In the genomic region with DNA sequence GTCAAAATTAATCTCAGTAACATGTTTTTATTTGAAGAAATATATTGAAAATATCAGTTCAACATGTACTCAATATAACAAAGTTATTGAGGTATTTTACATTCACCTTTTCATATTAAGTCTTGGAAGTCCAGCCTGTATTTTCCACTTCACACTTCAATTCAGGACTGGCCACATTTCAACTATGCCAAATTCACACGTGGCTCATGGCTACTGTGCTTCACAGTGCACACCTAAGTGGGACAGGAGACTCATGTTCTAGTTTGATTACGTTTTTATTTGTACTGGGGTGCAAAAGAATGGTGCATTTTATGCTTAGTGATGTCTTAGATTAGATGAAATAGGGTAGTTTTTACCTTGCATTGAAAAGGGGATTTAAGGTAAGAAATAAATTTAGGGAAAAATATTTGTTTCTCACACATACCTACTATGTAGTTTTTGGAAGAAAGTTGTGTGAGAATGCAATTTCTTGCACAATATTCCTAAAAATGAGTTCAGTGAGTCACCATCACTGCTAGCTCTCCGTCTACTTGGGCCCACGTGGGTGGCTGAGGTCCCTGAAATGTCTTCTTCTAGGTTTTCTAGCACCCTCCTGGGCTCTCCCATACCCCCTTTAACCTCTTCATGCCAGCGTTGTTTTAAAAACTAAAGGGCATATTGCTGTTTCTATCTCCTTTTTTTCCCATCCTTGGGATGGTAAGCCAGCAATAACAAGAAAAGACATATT, we compare ENCODE assay signal across 17 cellular contexts.
A peak's percentile ranks its signal among the peaks of the same experiment; 100 is the strongest.
DNase-seq lines count a peak whose midpoint lies in the region; ATAC-seq and TF ChIP-seq lines count a peak whose summit lies in the region.
"Had no signal": no experiment of that assay in that cellular context is flagged by ENCODE, and none has a peak within 500 bp of the region (broad histone marks: within the 10 kb centered on the region; RNA-seq: fewer than 3 reads in every experiment).

No MANE protein-coding gene starts in this region.

- POLR2A ChIA-PET in activated CD4-positive, alpha-beta T cell treated with anti-CD3 and anti-CD28 coated beads for 36 hours (lab: Charles Lee), result no interaction called here

- H3K4me1 ChIP-seq in right cardiac atrium (ENCODE audit: control insufficient read depth, insufficient read depth, low read length), result no peaks in the 10 kb centered on the region
- H3K4me1 ChIP-seq: HAP-1 had no signal

- intact Hi-C loops in activated CD4-positive, alpha-beta T cell treated with anti-CD3 and anti-CD28 coated beads, Interleukin-2, amount 10 ng/mL, durations not matched to agents 24 days and 14 days (cut with micrococcal nuclease), result no loop called here
- intact Hi-C loops in activated CD4-positive, alpha-beta T cell treated with anti-CD3 and anti-CD28 coated beads for 36 hours (cut with DNase I, micrococcal nuclease), result no loop called here
- intact Hi-C loops in right cardiac atrium (cut with DNase I), result no loop called here

- H3K27me3 Mint-ChIP-seq in activated CD4-positive, alpha-beta T cell treated with anti-CD3 and anti-CD28 coated beads, Interleukin-2, amount 10 ng/mL, durations not matched to agents 24 days and 14 days, result no peaks in the 10 kb centered on the region
- H3K27me3 Mint-ChIP-seq in activated CD4-positive, alpha-beta T cell treated with anti-CD3 and anti-CD28 coated beads for 36 hours, result peaks cover 4% of the 10 kb centered on the region
- H3K27me3 Mint-ChIP-seq in chondrocyte (ENCODE audit: low read depth), result no peaks in the 10 kb centered on the region
- no peaks in the 10 kb centered on the region for H3K27me3 Mint-ChIP-seq in osteocyte (ENCODE audit: unreplicated experiment)
- H3K27me3 Mint-ChIP-seq: B cell had no signal

- H3K4me1 Mint-ChIP-seq in activated CD4-positive, alpha-beta T cell treated with anti-CD3 and anti-CD28 coated beads, Interleukin-2, amount 10 ng/mL, durations not matched to agents 24 days and 14 days, result no peaks in the 10 kb centered on the region
- no peaks in the 10 kb centered on the region for H3K4me1 Mint-ChIP-seq in activated CD4-positive, alpha-beta T cell treated with anti-CD3 and anti-CD28 coated beads for 36 hours
- H3K4me1 Mint-ChIP-seq in chondrocyte (ENCODE audit: low read depth) (peaks cover 39% of the 10 kb centered on the region), osteocyte (ENCODE audit: unreplicated experiment) (peaks cover 21% of the 10 kb centered on the region)
- H3K4me1 Mint-ChIP-seq: B cell had no signal

- CTCF ChIA-PET in activated CD4-positive, alpha-beta T cell treated with anti-CD3 and anti-CD28 coated beads for 36 hours (lab: Charles Lee), result no interaction called here

- H3K27me3 ChIP-seq in right cardiac atrium (ENCODE audit: control insufficient read depth, insufficient read depth), result no peaks in the 10 kb centered on the region

- H3K27ac ChIP-seq in right cardiac atrium (ENCODE audit: low read length), result no peak overlapping the region

- H3K27ac Mint-ChIP-seq in activated CD4-positive, alpha-beta T cell treated with anti-CD3 and anti-CD28 coated beads, Interleukin-2, amount 10 ng/mL, durations not matched to agents 24 days and 14 days, result no peak overlapping the region
- no peak overlapping the region for H3K27ac Mint-ChIP-seq in activated CD4-positive, alpha-beta T cell treated with anti-CD3 and anti-CD28 coated beads for 36 hours
- peak overlapping the region; percentile 25 for H3K27ac Mint-ChIP-seq in chondrocyte (ENCODE audit: unreplicated experiment)
- peak overlapping the region; percentile 50 for H3K27ac Mint-ChIP-seq in osteocyte (ENCODE audit: unreplicated experiment)
- H3K27ac Mint-ChIP-seq: B cell; CD4-positive, alpha-beta T cell had no signal

- no peaks in the 10 kb centered on the region for H3K9me3 ChIP-seq in right cardiac atrium (ENCODE audit: control insufficient read depth, low read length)
- H3K9me3 ChIP-seq: HAP-1 had no signal

- no peak overlapping the region for H3K4me3 Mint-ChIP-seq in activated CD4-positive, alpha-beta T cell treated with anti-CD3 and anti-CD28 coated beads, Interleukin-2, amount 10 ng/mL, durations not matched to agents 24 days and 14 days
- H3K4me3 Mint-ChIP-seq in activated CD4-positive, alpha-beta T cell treated with anti-CD3 and anti-CD28 coated beads for 36 hours, result no peak overlapping the region
- H3K4me3 Mint-ChIP-seq in chondrocyte (ENCODE audit: unreplicated experiment) (no peak overlapping the region), osteocyte (ENCODE audit: unreplicated experiment) (no peak overlapping the region)
- H3K4me3 Mint-ChIP-seq: B cell; CD4-positive, alpha-beta T cell had no signal

- no peak for ATAC-seq in activated CD4-positive, alpha-beta T cell treated with anti-CD3 and anti-CD28 coated beads for 36 hours
- ATAC-seq in right cardiac atrium, result no peak
- ATAC-seq: GM12878 had no signal

- no peak overlapping the region for H3K4me3 ChIP-seq in right cardiac atrium (ENCODE audit: low read length)
- H3K4me3 ChIP-seq: GM12878, HAP-1 had no signal

- WGBS in right cardiac atrium, result 65% methylated on average over 5 of the region's 5 CpGs

- no peaks in the 10 kb centered on the region for H3K36me3 Mint-ChIP-seq in activated CD4-positive, alpha-beta T cell treated with anti-CD3 and anti-CD28 coated beads, Interleukin-2, amount 10 ng/mL, durations not matched to agents 24 days and 14 days (ENCODE audit: low read depth)
- H3K36me3 Mint-ChIP-seq in activated CD4-positive, alpha-beta T cell treated with anti-CD3 and anti-CD28 coated beads for 36 hours (ENCODE audit: low read depth), result no peaks in the 10 kb centered on the region
- H3K36me3 Mint-ChIP-seq in chondrocyte (ENCODE audit: low read depth), result peaks cover 20% of the 10 kb centered on the region
- peaks cover 34% of the 10 kb centered on the region for H3K36me3 Mint-ChIP-seq in osteocyte (ENCODE audit: unreplicated experiment)

- peak; percentile 15 for DNase-seq in activated CD4-positive, alpha-beta T cell treated with anti-CD3 and anti-CD28 coated beads, Interleukin-2, amount 10 ng/mL, durations not matched to agents 24 days and 14 days
- no peak for DNase-seq in activated CD4-positive, alpha-beta T cell treated with anti-CD3 and anti-CD28 coated beads for 36 hours
- no peak for DNase-seq in chondrocyte (ENCODE audit: low spot score)
- DNase-seq in osteocyte (ENCODE audit: extremely low spot score, unreplicated experiment), result no peak
- no peak for DNase-seq in SKM-1 treated with dmso at 0.1 percent for 144 hours (lab: John Stamatoyannopoulos, UW; ENCODE audit: unreplicated experiment)
- DNase-seq in activated CD4-positive, CD25-positive, alpha-beta regulatory T cell treated with anti-CD3 and anti-CD28 coated beads, Interleukin-2, amount 50 U/mL, for 72 hours, result no peak
- no peak for DNase-seq in NCI-H128 (lab: John Stamatoyannopoulos, UW; ENCODE audit: unreplicated experiment)
- no peak for DNase-seq in right cardiac atrium
- DNase-seq: 8988T; ACHN; C1 segment of cervical spinal cord; CD4-positive, alpha-beta T cell; DMS79; GOT3 had no signal

- TF ChIP-seq CTCF in chondrocyte (IDR thresholded peaks at IDR 0.05) (no peak), osteocyte (IDR thresholded peaks at IDR 0.05) (no peak)

- H3K9me3 Mint-ChIP-seq in activated CD4-positive, alpha-beta T cell treated with anti-CD3 and anti-CD28 coated beads, Interleukin-2, amount 10 ng/mL, durations not matched to agents 24 days and 14 days, result no peaks in the 10 kb centered on the region
- H3K9me3 Mint-ChIP-seq in activated CD4-positive, alpha-beta T cell treated with anti-CD3 and anti-CD28 coated beads for 36 hours (ENCODE audit: low read depth), result no peaks in the 10 kb centered on the region
- H3K9me3 Mint-ChIP-seq in chondrocyte (ENCODE audit: low read depth) (no peaks in the 10 kb centered on the region), osteocyte (ENCODE audit: unreplicated experiment) (no peaks in the 10 kb centered on the region)
- H3K9me3 Mint-ChIP-seq: CD4-positive, alpha-beta T cell had no signal

Comparison
In these comparisons a context has a peak if more than half of its experiments do, and no peak if none do; other contexts are left out.
1. H3K27ac Mint-ChIP-seq: peak in chondrocyte (single experiment) and osteocyte (single experiment); none in activated CD4-positive, alpha-beta T cell treated with anti-CD3 and anti-CD28 coated beads, Interleukin-2, amount 10 ng/mL, durations not matched to agents 24 days and 14 days (single experiment) and activated CD4-positive, alpha-beta T cell treated with anti-CD3 and anti-CD28 coated beads for 36 hours (single experiment).